24 cellular contexts compared by ENCODE assay signal in genomic region chr13:106010836-106011235, GRCh38.
"Had no signal": no experiment of that assay in that cellular context is flagged by ENCODE, and none has a peak within 500 bp of the region (broad histone marks: within the 10 kb centered on the region; RNA-seq: fewer than 3 reads in every experiment).

No MANE protein-coding gene starts in this region.

- H3K4me1 ChIP-seq: left lung, lower lobe of right lung, pancreas, prostate gland, right atrium auricular region, right lobe of liver, suprapubic skin, tibial artery, upper lobe of right lung had no signal

- DNase-seq: islet precursor cell; left colon; left lung; lower lobe of right lung; mammary epithelial cell; mesenchymal stem cell; naive thymus-derived CD8-positive, alpha-beta T cell; nucleus accumbens; pancreas; posterior cingulate gyrus; right lobe of liver; stimulated activated CD4-positive, alpha-beta T cell treated with anti-CD3 and anti-CD28 coated beads, Interleukin-2, amount 100 ng/mL, for 24 hours; stimulated activated CD4-positive, alpha-beta T cell treated with anti-CD3 and anti-CD28 coated beads, Interleukin-4, amount 100 ng/mL, for 1 hour; stimulated activated naive CD4-positive, alpha-beta T cell; tibial artery; trophoblast cell; upper lobe of right lung had no signal

- ATAC-seq: left colon; left lung; lower lobe of right lung; naive thymus-derived CD8-positive, alpha-beta T cell; pancreas; right lobe of liver; stimulated activated effector memory CD8-positive, alpha-beta T cell treated with anti-CD3 and anti-CD28 coated beads, Interleukin-12 subunit alpha, Interleukin-12 subunit beta, amount 100 ng/mL, for 72 hours; upper lobe of right lung had no signal

- H3K27me3 ChIP-seq: hepatocyte, left lung, pancreas, right atrium auricular region, right lobe of liver, suprapubic skin, tibial artery, upper lobe of right lung had no signal

- H3K27ac ChIP-seq: hepatocyte, left lung, lower lobe of right lung, pancreas, prostate gland, right atrium auricular region, right lobe of liver, suprapubic skin, thoracic aorta, tibial artery, upper lobe of right lung had no signal

- H3K4me3 ChIP-seq: hepatocyte, left lung, lower lobe of right lung, pancreas, prostate gland, right atrium auricular region, right lobe of liver, smooth muscle cell, suprapubic skin, thoracic aorta, tibial artery, upper lobe of right lung had no signal

- H3K9me3 ChIP-seq: left lung, lower lobe of right lung, pancreas, prostate gland, right atrium auricular region, right lobe of liver, suprapubic skin, thoracic aorta, tibial artery, upper lobe of right lung had no signal

- H3K36me3 ChIP-seq: left lung, lower lobe of right lung, pancreas, prostate gland, right atrium auricular region, right lobe of liver, suprapubic skin, thoracic aorta, tibial artery, upper lobe of right lung had no signal
